In the genomic region with DNA sequence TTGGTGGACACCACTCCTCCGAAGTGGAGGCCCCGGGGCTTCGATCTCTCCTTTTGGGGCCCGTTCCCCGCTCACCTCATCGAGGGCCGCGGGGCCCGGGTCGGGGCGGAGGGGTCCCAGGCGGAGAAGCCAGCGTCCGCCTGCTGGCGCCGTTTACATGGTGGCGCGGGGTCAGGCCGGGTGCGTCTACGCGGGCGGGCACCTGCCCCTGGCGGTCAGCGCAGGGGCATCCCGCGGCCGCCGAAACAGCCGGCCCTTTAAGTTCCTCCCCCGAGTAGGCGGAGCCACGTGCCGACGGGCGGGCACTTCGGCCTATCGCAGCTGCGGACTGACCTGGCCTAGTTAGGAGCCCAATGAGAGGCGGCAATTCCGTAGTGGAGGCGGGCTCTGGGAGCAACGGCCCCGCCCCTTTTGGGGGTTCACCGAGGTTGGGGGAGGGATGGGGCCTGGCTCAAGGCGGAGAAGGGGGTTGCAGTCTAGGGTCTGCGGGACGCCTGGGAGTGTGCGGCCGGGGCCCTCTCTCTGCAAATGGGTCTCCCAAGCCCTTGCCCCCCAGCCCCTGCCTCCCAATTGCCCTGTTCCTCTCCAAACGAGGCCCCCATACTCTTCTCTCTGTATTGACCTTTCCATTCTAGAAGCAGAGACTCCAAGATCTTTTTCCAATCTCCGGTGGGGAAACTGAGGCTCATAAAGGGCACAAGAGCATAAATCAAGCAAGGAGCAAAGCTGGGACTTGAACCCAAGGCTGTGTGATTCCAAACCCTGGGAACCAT, we compare ENCODE assay signal across 1 cellular context.
TF ChIP-seq lines count a peak whose summit lies in the region.

A gene with protein sequence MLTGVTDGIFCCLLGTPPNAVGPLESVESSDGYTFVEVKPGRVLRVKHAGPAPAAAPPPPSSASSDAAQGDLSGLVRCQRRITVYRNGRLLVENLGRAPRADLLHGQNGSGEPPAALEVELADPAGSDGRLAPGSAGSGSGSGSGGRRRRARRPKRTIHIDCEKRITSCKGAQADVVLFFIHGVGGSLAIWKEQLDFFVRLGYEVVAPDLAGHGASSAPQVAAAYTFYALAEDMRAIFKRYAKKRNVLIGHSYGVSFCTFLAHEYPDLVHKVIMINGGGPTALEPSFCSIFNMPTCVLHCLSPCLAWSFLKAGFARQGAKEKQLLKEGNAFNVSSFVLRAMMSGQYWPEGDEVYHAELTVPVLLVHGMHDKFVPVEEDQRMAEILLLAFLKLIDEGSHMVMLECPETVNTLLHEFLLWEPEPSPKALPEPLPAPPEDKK (minus strand): TSS at position 259 of the 773 bp plus-strand sequence. CDS start 1,809 bp downstream, outside the sequence.

TF ChIP-seq in HepG2, 621 proteins besides CTCF, POLR2A, EP300 and RAD21 (continued from another document and continues in another):
- TF ChIP-seq, protein P1, sequence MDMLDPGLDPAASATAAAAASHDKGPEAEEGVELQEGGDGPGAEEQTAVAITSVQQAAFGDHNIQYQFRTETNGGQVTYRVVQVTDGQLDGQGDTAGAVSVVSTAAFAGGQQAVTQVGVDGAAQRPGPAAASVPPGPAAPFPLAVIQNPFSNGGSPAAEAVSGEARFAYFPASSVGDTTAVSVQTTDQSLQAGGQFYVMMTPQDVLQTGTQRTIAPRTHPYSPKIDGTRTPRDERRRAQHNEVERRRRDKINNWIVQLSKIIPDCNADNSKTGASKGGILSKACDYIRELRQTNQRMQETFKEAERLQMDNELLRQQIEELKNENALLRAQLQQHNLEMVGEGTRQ (IDR thresholded peaks at IDR 0.05; ENCODE audit: low read depth, low read length): peak; percentile 74
- TF ChIP-seq, protein P1 (CRISPR knock-in tag; IDR thresholded peaks at IDR 0.05; ENCODE audit: borderline replicate concordance): peak; percentile 72; the same call in 1 of the 2 replicates
- TF ChIP-seq ZNF235 (CRISPR knock-in tag; IDR thresholded peaks at IDR 0.05; ENCODE audit: borderline replicate concordance): no peak
- TF ChIP-seq, protein P2, sequence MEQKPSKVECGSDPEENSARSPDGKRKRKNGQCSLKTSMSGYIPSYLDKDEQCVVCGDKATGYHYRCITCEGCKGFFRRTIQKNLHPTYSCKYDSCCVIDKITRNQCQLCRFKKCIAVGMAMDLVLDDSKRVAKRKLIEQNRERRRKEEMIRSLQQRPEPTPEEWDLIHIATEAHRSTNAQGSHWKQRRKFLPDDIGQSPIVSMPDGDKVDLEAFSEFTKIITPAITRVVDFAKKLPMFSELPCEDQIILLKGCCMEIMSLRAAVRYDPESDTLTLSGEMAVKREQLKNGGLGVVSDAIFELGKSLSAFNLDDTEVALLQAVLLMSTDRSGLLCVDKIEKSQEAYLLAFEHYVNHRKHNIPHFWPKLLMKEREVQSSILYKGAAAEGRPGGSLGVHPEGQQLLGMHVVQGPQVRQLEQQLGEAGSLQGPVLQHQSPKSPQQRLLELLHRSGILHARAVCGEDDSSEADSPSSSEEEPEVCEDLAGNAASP (CRISPR knock-in tag; IDR thresholded peaks at IDR 0.05; ENCODE audit: borderline replicate concordance): peak; percentile 79; the same call in 1 of the 2 replicates
- TF ChIP-seq RAD51 (IDR thresholded peaks at IDR 0.05; ENCODE audit: borderline replicate concordance): no peak
- peak; percentile 24; the same call in 1 of the 2 replicates for TF ChIP-seq ZNF773 (CRISPR knock-in tag; IDR thresholded peaks at IDR 0.05; ENCODE audit: borderline replicate concordance)
- TF ChIP-seq FIP1L1 (IDR thresholded peaks at IDR 0.05; ENCODE audit: borderline replicate concordance, insufficient read depth, low read depth, low read length): no peak
- TF ChIP-seq, protein P3, sequence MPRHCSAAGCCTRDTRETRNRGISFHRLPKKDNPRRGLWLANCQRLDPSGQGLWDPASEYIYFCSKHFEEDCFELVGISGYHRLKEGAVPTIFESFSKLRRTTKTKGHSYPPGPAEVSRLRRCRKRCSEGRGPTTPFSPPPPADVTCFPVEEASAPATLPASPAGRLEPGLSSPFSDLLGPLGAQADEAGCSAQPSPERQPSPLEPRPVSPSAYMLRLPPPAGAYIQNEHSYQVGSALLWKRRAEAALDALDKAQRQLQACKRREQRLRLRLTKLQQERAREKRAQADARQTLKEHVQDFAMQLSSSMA (CRISPR knock-in tag; IDR thresholded peaks at IDR 0.05): peak; percentile 36; the same call in 1 of the 2 replicates
- 0 out of 2 replicates have a peak, but pooled peaks have one; percentile 41 for TF ChIP-seq PHF21A (CRISPR knock-in tag; IDR thresholded peaks at IDR 0.05)
- TF ChIP-seq FOXO1 (CRISPR knock-in tag; IDR thresholded peaks at IDR 0.05): peak; percentile 65; the same call in 1 of the 2 replicates
- peak; percentile 69; the same call in 1 of the 2 replicates for TF ChIP-seq HOXA3 (CRISPR knock-in tag; IDR thresholded peaks at IDR 0.05)
- peak; percentile 58; the same call in 1 of the 2 replicates for TF ChIP-seq MXD4 (CRISPR knock-in tag; IDR thresholded peaks at IDR 0.05)
- TF ChIP-seq, protein P4, sequence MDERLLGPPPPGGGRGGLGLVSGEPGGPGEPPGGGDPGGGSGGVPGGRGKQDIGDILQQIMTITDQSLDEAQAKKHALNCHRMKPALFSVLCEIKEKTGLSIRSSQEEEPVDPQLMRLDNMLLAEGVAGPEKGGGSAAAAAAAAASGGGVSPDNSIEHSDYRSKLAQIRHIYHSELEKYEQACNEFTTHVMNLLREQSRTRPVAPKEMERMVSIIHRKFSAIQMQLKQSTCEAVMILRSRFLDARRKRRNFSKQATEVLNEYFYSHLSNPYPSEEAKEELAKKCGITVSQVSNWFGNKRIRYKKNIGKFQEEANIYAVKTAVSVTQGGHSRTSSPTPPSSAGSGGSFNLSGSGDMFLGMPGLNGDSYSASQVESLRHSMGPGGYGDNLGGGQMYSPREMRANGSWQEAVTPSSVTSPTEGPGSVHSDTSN (CRISPR knock-in tag; IDR thresholded peaks at IDR 0.05): peak; percentile 95
- peak; percentile 49; the same call in 1 of the 2 replicates for TF ChIP-seq BHLHE40 (IDR thresholded peaks at IDR 0.05; ENCODE audit: low read length)
- peak; percentile 55; the same call in 1 of the 2 replicates for TF ChIP-seq ZNF335 (CRISPR knock-in tag; IDR thresholded peaks at IDR 0.05)
- peak; percentile 87 for TF ChIP-seq PHF8 (CRISPR knock-in tag; IDR thresholded peaks at IDR 0.05)
- TF ChIP-seq SAP130 (CRISPR knock-in tag; IDR thresholded peaks at IDR 0.05; ENCODE audit: low read depth): peak; percentile 77
- peak; percentile 73 for TF ChIP-seq KAT8 (CRISPR knock-in tag; IDR thresholded peaks at IDR 0.05)
- peak; percentile 37; the same call in 1 of the 2 replicates for TF ChIP-seq YEATS4 (CRISPR knock-in tag; IDR thresholded peaks at IDR 0.05; ENCODE audit: borderline replicate concordance)
- TF ChIP-seq ETV5 (CRISPR knock-in tag; IDR thresholded peaks at IDR 0.05; ENCODE audit: borderline replicate concordance): peak; percentile 18; the same call in 1 of the 2 replicates
- no peak for TF ChIP-seq ZNF543 (CRISPR knock-in tag; IDR thresholded peaks at IDR 0.05)
- TF ChIP-seq FOXK1 (CRISPR knock-in tag; IDR thresholded peaks at IDR 0.05; ENCODE audit: borderline replicate concordance, low read depth): peak; percentile 55; the same call in 1 of the 2 replicates
- peak; percentile 78; the same call in 1 of the 2 replicates for TF ChIP-seq MAZ (IDR thresholded peaks at IDR 0.05; ENCODE audit: borderline replicate concordance, low read depth, low read length)
- no peak; the same call in none of the 2 replicates for TF ChIP-seq MAZ (CRISPR knock-in tag; IDR thresholded peaks at IDR 0.05; ENCODE audit: low read depth)
- TF ChIP-seq ERF (CRISPR knock-in tag; IDR thresholded peaks at IDR 0.05): peak; percentile 76; the same call in 1 of the 2 replicates
- peak; percentile 68 for TF ChIP-seq TBX2 (CRISPR knock-in tag; IDR thresholded peaks at IDR 0.05; ENCODE audit: borderline replicate concordance)
- peak; percentile 73; the same call in 1 of the 2 replicates for TF ChIP-seq CHD4 (IDR thresholded peaks at IDR 0.05; ENCODE audit: borderline replicate concordance, low read length)
- TF ChIP-seq HDAC2 (CRISPR knock-in tag; IDR thresholded peaks at IDR 0.05): 0 out of 2 replicates have a peak, but pooled peaks have one; percentile 22
- peak; percentile 57; the same call in 1 of the 2 replicates for TF ChIP-seq PPARG (CRISPR knock-in tag; conservative IDR thresholded peaks at IDR 0.05)
- peak; percentile 70 for TF ChIP-seq CBX1 (IDR thresholded peaks at IDR 0.05; ENCODE audit: low read depth)
- TF ChIP-seq TEAD3 (CRISPR knock-in tag; optimal IDR thresholded peaks at IDR 0.05; ENCODE audit: borderline replicate concordance): peak; percentile 36
- TF ChIP-seq CREM (IDR thresholded peaks at IDR 0.05): peak; percentile 29
- TF ChIP-seq CREM (CRISPR knock-in tag; IDR thresholded peaks at IDR 0.05): no peak
- peak; percentile 59; the same call in 1 of the 3 replicates for TF ChIP-seq MXI1 (IDR thresholded peaks at IDR 0.05; ENCODE audit: borderline replicate concordance, low read depth, low read length)
- TF ChIP-seq, protein P5, sequence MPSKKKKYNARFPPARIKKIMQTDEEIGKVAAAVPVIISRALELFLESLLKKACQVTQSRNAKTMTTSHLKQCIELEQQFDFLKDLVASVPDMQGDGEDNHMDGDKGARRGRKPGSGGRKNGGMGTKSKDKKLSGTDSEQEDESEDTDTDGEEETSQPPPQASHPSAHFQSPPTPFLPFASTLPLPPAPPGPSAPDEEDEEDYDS (CRISPR knock-in tag; IDR thresholded peaks at IDR 0.05): peak; percentile 96
- peak; percentile 79 for TF ChIP-seq THAP11 (CRISPR knock-in tag; IDR thresholded peaks at IDR 0.05)
- 0 out of 2 replicates have a peak, but pooled peaks have one; percentile 15 for TF ChIP-seq ELF3 (CRISPR knock-in tag; IDR thresholded peaks at IDR 0.05)
- TF ChIP-seq, protein P6, sequence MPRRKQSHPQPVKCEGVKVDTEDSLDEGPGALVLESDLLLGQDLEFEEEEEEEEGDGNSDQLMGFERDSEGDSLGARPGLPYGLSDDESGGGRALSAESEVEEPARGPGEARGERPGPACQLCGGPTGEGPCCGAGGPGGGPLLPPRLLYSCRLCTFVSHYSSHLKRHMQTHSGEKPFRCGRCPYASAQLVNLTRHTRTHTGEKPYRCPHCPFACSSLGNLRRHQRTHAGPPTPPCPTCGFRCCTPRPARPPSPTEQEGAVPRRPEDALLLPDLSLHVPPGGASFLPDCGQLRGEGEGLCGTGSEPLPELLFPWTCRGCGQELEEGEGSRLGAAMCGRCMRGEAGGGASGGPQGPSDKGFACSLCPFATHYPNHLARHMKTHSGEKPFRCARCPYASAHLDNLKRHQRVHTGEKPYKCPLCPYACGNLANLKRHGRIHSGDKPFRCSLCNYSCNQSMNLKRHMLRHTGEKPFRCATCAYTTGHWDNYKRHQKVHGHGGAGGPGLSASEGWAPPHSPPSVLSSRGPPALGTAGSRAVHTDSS (CRISPR knock-in tag; conservative IDR thresholded peaks at IDR 0.05): no peak
- peak; percentile 61; the same call in 1 of the 2 replicates for TF ChIP-seq ZNF768 (CRISPR knock-in tag; IDR thresholded peaks at IDR 0.05)
- no peak for TF ChIP-seq MTF2 (CRISPR knock-in tag; IDR thresholded peaks at IDR 0.05; ENCODE audit: borderline replicate concordance)
- TF ChIP-seq, protein P7, sequence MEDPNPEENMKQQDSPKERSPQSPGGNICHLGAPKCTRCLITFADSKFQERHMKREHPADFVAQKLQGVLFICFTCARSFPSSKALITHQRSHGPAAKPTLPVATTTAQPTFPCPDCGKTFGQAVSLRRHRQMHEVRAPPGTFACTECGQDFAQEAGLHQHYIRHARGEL (CRISPR knock-in tag; IDR thresholded peaks at IDR 0.05): no peak
- TF ChIP-seq, protein P8, sequence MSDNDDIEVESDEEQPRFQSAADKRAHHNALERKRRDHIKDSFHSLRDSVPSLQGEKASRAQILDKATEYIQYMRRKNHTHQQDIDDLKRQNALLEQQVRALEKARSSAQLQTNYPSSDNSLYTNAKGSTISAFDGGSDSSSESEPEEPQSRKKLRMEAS (IDR thresholded peaks at IDR 0.05): peak; percentile 69
- TF ChIP-seq ZKSCAN1 (IDR thresholded peaks at IDR 0.05; ENCODE audit: low read length): no peak
- peak; percentile 29; the same call in 1 of the 2 replicates for TF ChIP-seq ZNF614 (CRISPR knock-in tag; IDR thresholded peaks at IDR 0.05; ENCODE audit: borderline replicate concordance)
- TF ChIP-seq, protein P9, sequence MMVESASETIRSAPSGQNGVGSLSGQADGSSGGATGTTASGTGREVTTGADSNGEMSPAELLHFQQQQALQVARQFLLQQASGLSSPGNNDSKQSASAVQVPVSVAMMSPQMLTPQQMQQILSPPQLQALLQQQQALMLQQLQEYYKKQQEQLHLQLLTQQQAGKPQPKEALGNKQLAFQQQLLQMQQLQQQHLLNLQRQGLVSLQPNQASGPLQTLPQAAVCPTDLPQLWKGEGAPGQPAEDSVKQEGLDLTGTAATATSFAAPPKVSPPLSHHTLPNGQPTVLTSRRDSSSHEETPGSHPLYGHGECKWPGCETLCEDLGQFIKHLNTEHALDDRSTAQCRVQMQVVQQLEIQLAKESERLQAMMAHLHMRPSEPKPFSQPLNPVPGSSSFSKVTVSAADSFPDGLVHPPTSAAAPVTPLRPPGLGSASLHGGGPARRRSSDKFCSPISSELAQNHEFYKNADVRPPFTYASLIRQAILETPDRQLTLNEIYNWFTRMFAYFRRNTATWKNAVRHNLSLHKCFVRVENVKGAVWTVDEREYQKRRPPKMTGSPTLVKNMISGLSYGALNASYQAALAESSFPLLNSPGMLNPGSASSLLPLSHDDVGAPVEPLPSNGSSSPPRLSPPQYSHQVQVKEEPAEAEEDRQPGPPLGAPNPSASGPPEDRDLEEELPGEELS (CRISPR knock-in tag; IDR thresholded peaks at IDR 0.05): peak; percentile 32; the same call in 1 of the 2 replicates
- no peak for TF ChIP-seq ZNF556 (CRISPR knock-in tag; IDR thresholded peaks at IDR 0.05; ENCODE audit: borderline replicate concordance)
- peak; percentile 44 for TF ChIP-seq YY1 (IDR thresholded peaks at IDR 0.05; ENCODE audit: insufficient read depth, insufficient replicate concordance, low read depth, low read length)
- TF ChIP-seq, protein P10, sequence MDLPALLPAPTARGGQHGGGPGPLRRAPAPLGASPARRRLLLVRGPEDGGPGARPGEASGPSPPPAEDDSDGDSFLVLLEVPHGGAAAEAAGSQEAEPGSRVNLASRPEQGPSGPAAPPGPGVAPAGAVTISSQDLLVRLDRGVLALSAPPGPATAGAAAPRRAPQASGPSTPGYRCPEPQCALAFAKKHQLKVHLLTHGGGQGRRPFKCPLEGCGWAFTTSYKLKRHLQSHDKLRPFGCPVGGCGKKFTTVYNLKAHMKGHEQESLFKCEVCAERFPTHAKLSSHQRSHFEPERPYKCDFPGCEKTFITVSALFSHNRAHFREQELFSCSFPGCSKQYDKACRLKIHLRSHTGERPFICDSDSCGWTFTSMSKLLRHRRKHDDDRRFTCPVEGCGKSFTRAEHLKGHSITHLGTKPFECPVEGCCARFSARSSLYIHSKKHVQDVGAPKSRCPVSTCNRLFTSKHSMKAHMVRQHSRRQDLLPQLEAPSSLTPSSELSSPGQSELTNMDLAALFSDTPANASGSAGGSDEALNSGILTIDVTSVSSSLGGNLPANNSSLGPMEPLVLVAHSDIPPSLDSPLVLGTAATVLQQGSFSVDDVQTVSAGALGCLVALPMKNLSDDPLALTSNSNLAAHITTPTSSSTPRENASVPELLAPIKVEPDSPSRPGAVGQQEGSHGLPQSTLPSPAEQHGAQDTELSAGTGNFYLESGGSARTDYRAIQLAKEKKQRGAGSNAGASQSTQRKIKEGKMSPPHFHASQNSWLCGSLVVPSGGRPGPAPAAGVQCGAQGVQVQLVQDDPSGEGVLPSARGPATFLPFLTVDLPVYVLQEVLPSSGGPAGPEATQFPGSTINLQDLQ (CRISPR knock-in tag; IDR thresholded peaks at IDR 0.05): peak; percentile 35; the same call in 1 of the 2 replicates
